Comparison of ENCODE assay signal across 29 cellular contexts in genomic region chr1:21834666-21835065, GRCh38. TPM values are rescaled to one million over a fixed set of nuclear protein-coding genes. Genes with fewer than 3 reads are reported as not detected.
DNase-seq lines count a peak whose midpoint lies in the region; ATAC-seq and TF ChIP-seq lines count a peak whose summit lies in the region.
"Had no signal": no experiment of that assay in that cellular context is flagged by ENCODE, and none has a peak within 500 bp of the region (broad histone marks: within the 10 kb centered on the region; RNA-seq: fewer than 3 reads in every experiment).

No MANE protein-coding gene starts in this region.

- H3K4me1 ChIP-seq in neuronal stem cell (ENCODE audit: control insufficient read depth in 2 of 2, insufficient read depth in 1 of 2, low read depth in 1 of 2, low read length in 2 of 2) (no peaks in the 10 kb centered on the region), mucosa of descending colon (ENCODE audit: low read depth) (no peaks in the 10 kb centered on the region)
- H3K4me1 ChIP-seq: BE2C, BLaER1 had no signal

- H3K9me3 Mint-ChIP-seq in HFFc6 (peaks cover 6% of the 10 kb centered on the region), WTC11 (peaks cover 19% of the 10 kb centered on the region), endothelial cell (ENCODE audit: unreplicated experiment) (no peaks in the 10 kb centered on the region)
- peaks cover 3% of the 10 kb centered on the region for H3K9me3 Mint-ChIP-seq in stimulated activated effector memory CD8-positive, alpha-beta T cell treated with anti-CD3 and anti-CD28 coated beads, Interleukin-12 subunit alpha, Interleukin-12 subunit beta, amount 100 ng/mL, for 72 hours

- no peak overlapping the region for H2BK5ac ChIP-seq in neuronal stem cell (ENCODE audit: low read length)

- ATAC-seq in WTC11 (no peak), GM18502 (IDR thresholded peaks at IDR 0.05; ENCODE audit: poor library complexity, unreplicated experiment) (no peak), mucosa of descending colon (no peak)
- ATAC-seq in stimulated activated effector memory CD8-positive, alpha-beta T cell treated with anti-CD3 and anti-CD28 coated beads, Interleukin-12 subunit alpha, Interleukin-12 subunit beta, amount 100 ng/mL, for 72 hours = no peak
- ATAC-seq: GM12878 had no signal

- no peak overlapping the region for H2AK5ac ChIP-seq in neuronal stem cell (ENCODE audit: low read depth, low read length)

- H3K9me3 ChIP-seq in neuronal stem cell (replicated peaks in 1 of 2; ENCODE audit: control insufficient read depth in 2 of 2, insufficient read depth in 1 of 2, low read depth in 1 of 2, low read length in 2 of 2) = peaks cover 21 to 24% of the 10 kb centered on the region in 2 donors
- peaks cover 7% of the 10 kb centered on the region for H3K9me3 ChIP-seq in mucosa of descending colon
- H3K9me3 ChIP-seq: BE2C had no signal

- no peak overlapping the region for H3K4me2 ChIP-seq in neuronal stem cell (ENCODE audit: insufficient read depth, low read length, poor library complexity, severe bottlenecking)
- H3K4me2 ChIP-seq: BLaER1 had no signal

- H3K36me3 ChIP-seq in neuronal stem cell (replicated peaks in 1 of 2; ENCODE audit: control insufficient read depth in 2 of 2, insufficient read depth in 2 of 2, low read length in 2 of 2) = peaks cover 65 to 88% of the 10 kb centered on the region in 2 donors
- peaks cover 21% of the 10 kb centered on the region for H3K36me3 ChIP-seq in mucosa of descending colon (ENCODE audit: low read depth)
- H3K36me3 ChIP-seq: BE2C had no signal

- peaks cover 2% of the 10 kb centered on the region for H3K79me1 ChIP-seq in neuronal stem cell (ENCODE audit: low read depth, low read length)

- no peak overlapping the region for H2BK12ac ChIP-seq in neuronal stem cell (ENCODE audit: low read length)

- no peak overlapping the region for H3K14ac ChIP-seq in neuronal stem cell (ENCODE audit: low read length)

- no peaks in the 10 kb centered on the region for H3K27me3 ChIP-seq in neuronal stem cell (ENCODE audit: control insufficient read depth in 3 of 3, insufficient read depth in 3 of 3, low read depth in 1 of 3, low read length in 3 of 3)
- H3K27me3 ChIP-seq: BE2C, BLaER1 had no signal

- no CpG with 5 or more reads among the region's 16 CpGs for WGBS in neuronal stem cell (ENCODE audit: extremely low coverage in 2 of 2, insufficient read length in 2 of 2, insufficient replicate concordance in 1 of 2), 2 donors

- no peak for TF ChIP-seq CTCF in HFFc6 (IDR thresholded peaks at IDR 0.05)
- TF ChIP-seq CTCF in WTC11 (IDR thresholded peaks at IDR 0.05) = no peak
- no peak for TF ChIP-seq CTCF in endothelial cell (IDR thresholded peaks at IDR 0.05; ENCODE audit: unreplicated experiment)
- TF ChIP-seq CTCF in mucosa of descending colon (IDR thresholded peaks at IDR 0.05) = no peak

- no peak overlapping the region for H3K27ac ChIP-seq in neuronal stem cell (replicated peaks; ENCODE audit: low read length)
- H3K27ac ChIP-seq: BLaER1 had no signal

- H3K4me3 Mint-ChIP-seq in HFFc6 (no peak overlapping the region; the same call in 1 of the 2 replicates), WTC11 (no peak overlapping the region), endothelial cell (ENCODE audit: unreplicated experiment) (peak overlapping the region; percentile 87)
- no peak overlapping the region for H3K4me3 Mint-ChIP-seq in stimulated activated effector memory CD8-positive, alpha-beta T cell treated with anti-CD3 and anti-CD28 coated beads, Interleukin-12 subunit alpha, Interleukin-12 subunit beta, amount 100 ng/mL, for 72 hours
- H3K4me3 Mint-ChIP-seq: CD14-positive monocyte; CD4-positive, alpha-beta memory T cell; CD4-positive, CD25-positive, alpha-beta regulatory T cell; CD8-positive, alpha-beta memory T cell had no signal

- DNase-seq in HFFc6 (no peak), WTC11 (ENCODE audit: low spot score) (no peak), endothelial cell (ENCODE audit: low spot score) (no peak), neuronal stem cell (ENCODE audit: low spot score) (no peak), NCI-H1417 treated with DMSO at 0.1 percent for 48 hours (lab: John Stamatoyannopoulos, UW) (no peak), mucosa of descending colon (no peak)
- DNase-seq in stimulated activated effector memory CD8-positive, alpha-beta T cell treated with anti-CD3 and anti-CD28 coated beads, Interleukin-12 subunit alpha, Interleukin-12 subunit beta, amount 100 ng/mL, for 72 hours (ENCODE audit: low spot score in 2 of 2) = no peak
- DNase-seq: 8988T; ACHN; BE2C; C1 segment of cervical spinal cord; CD4-positive, alpha-beta memory T cell; CD8-positive, alpha-beta memory T cell; COR-L47; DMS 273 treated with DMSO at 0.1 percent for 48 hours; DMS153; DMS53; DMS79; DND-41; EL; GDM1 had no signal

- peak overlapping the region in 1 of 2 donors; percentile 33 for H3K4me3 ChIP-seq in neuronal stem cell (ENCODE audit: low read length in 2 of 2)
- no peak overlapping the region for H3K4me3 ChIP-seq in mucosa of descending colon
- H3K4me3 ChIP-seq: BLaER1, GM12878 had no signal

- no peak overlapping the region for H4K91ac ChIP-seq in neuronal stem cell (ENCODE audit: low read depth, low read length, poor library complexity)

- no peak overlapping the region for H4K8ac ChIP-seq in neuronal stem cell (ENCODE audit: low read depth, low read length)

- H2BK15ac ChIP-seq in neuronal stem cell (ENCODE audit: low read length) = no peak overlapping the region

- H3K9ac ChIP-seq in neuronal stem cell (ENCODE audit: low read depth, low read length, poor library complexity) = peak overlapping the region; percentile 47
- H3K9ac ChIP-seq: BLaER1 had no signal

- H3K27me3 Mint-ChIP-seq in HFFc6 (ENCODE audit: insufficient read depth) (peaks cover 21% of the 10 kb centered on the region), WTC11 (ENCODE audit: low read depth) (no peaks in the 10 kb centered on the region), endothelial cell (ENCODE audit: unreplicated experiment) (peaks cover 27% of the 10 kb centered on the region)
- H3K27me3 Mint-ChIP-seq: CD4-positive, alpha-beta memory T cell; CD4-positive, CD25-positive, alpha-beta regulatory T cell had no signal

- H3K4ac ChIP-seq in neuronal stem cell (ENCODE audit: low read length) = no peak overlapping the region

- no peak overlapping the region for H3K18ac ChIP-seq in neuronal stem cell (ENCODE audit: low read length)

- intact Hi-C loops in mucosa of descending colon (cut with DNase I, micrococcal nuclease) = no loop called here

- H2BK120ac ChIP-seq in neuronal stem cell (ENCODE audit: low read depth, low read length) = no peak overlapping the region

- CTCF ChIA-PET in WTC11 (lab: Charles Lee) = no interaction called here

- no peaks in the 10 kb centered on the region for H3K4me1 Mint-ChIP-seq in HFFc6 (ENCODE audit: low read depth)
- no peaks in the 10 kb centered on the region for H3K4me1 Mint-ChIP-seq in WTC11
- H3K4me1 Mint-ChIP-seq in endothelial cell (ENCODE audit: unreplicated experiment) = no peaks in the 10 kb centered on the region
- no peaks in the 10 kb centered on the region for H3K4me1 Mint-ChIP-seq in stimulated activated effector memory CD8-positive, alpha-beta T cell treated with anti-CD3 and anti-CD28 coated beads, Interleukin-12 subunit alpha, Interleukin-12 subunit beta, amount 100 ng/mL, for 72 hours
- H3K4me1 Mint-ChIP-seq: CD14-positive monocyte; CD4-positive, alpha-beta memory T cell; CD4-positive, CD25-positive, alpha-beta regulatory T cell; CD8-positive, alpha-beta memory T cell had no signal

- peak overlapping the region; percentile 6; the same call in 1 of the 2 replicates for H3K27ac Mint-ChIP-seq in HFFc6
- H3K27ac Mint-ChIP-seq in WTC11 = 0 out of 2 replicates have a peak overlapping the region, but pooled peaks have one; percentile 7
- H3K27ac Mint-ChIP-seq in endothelial cell (ENCODE audit: unreplicated experiment) = peak overlapping the region; percentile 67
- H3K27ac Mint-ChIP-seq in stimulated activated effector memory CD8-positive, alpha-beta T cell treated with anti-CD3 and anti-CD28 coated beads, Interleukin-12 subunit alpha, Interleukin-12 subunit beta, amount 100 ng/mL, for 72 hours = no peak overlapping the region
- H3K27ac Mint-ChIP-seq: CD14-positive monocyte; CD8-positive, alpha-beta memory T cell had no signal

- H3K36me3 Mint-ChIP-seq in HFFc6 (ENCODE audit: low read depth) (peaks cover 36% of the 10 kb centered on the region), WTC11 (peaks cover 60% of the 10 kb centered on the region), endothelial cell (ENCODE audit: low read depth, unreplicated experiment) (peaks cover 54% of the 10 kb centered on the region)
- H3K36me3 Mint-ChIP-seq in stimulated activated effector memory CD8-positive, alpha-beta T cell treated with anti-CD3 and anti-CD28 coated beads, Interleukin-12 subunit alpha, Interleukin-12 subunit beta, amount 100 ng/mL, for 72 hours = peaks cover 5% of the 10 kb centered on the region

- POLR2A ChIA-PET in WTC11 (lab: Charles Lee) = no interaction called here

- no peak overlapping the region for H2AFZ ChIP-seq in neuronal stem cell (ENCODE audit: low read length)

- no peak overlapping the region for H3K23ac ChIP-seq in neuronal stem cell (ENCODE audit: low read depth, low read length, poor library complexity)

TF ChIP-seq in WTC11, 78 proteins besides CTCF, POLR2A, EP300 and RAD21 (continues in another document):
- TF ChIP-seq JAZF1 (CRISPR knock-in tag; IDR thresholded peaks at IDR 0.05) (no peak), ZSCAN18 (CRISPR knock-in tag; IDR thresholded peaks at IDR 0.05) (no peak)

RNA-seq across cellular contexts. Expression of gene LDLRAD2, which starts 22.6 kb away (rescaled TPM):
- total RNA-seq in HFFc6 (2021; fragmentation: NEBNext Ultra II Directional; extraction: Animal tissue kit (Norgen Biotek cat#: 25700)) = under 1 TPM in 1 of 6 experiments, not detected in 5; 0.14 TPM
- total RNA-seq in WTC11 (2021) (0.63 to 1.3 TPM (median 0.85 TPM) in 3 replicates), endothelial cell (ENCODE audit: unreplicated experiment) (1.3 TPM), mucosa of descending colon (under 1 TPM; 0.09 to 0.27 (median 0.19) TPM)
- polyA plus RNA-seq in neuronal stem cell (2013, experiment 1 of 2) = 0.28 TPM
- 0.28 TPM for polyA plus RNA-seq in neuronal stem cell (2013, experiment 2 of 2)
- total RNA-seq: A673; CD4-positive, alpha-beta memory T cell; CD8-positive, alpha-beta memory T cell; Daoy; G401 had no signal
- polyA plus RNA-seq: CD14-positive monocyte; CD4-positive, alpha-beta memory T cell; CD4-positive, CD25-positive, alpha-beta regulatory T cell; CD8-positive, alpha-beta memory T cell had no signal

RNA-seq across cellular contexts. Expression of gene USP48, which starts 51.7 kb away (rescaled TPM):
- total RNA-seq in HFFc6 (2021; fragmentation: NEBNext Ultra II Directional; extraction: Animal tissue kit (Norgen Biotek cat#: 25700)) = 10 to 100 TPM; 45.0 to 54.2 (median 51.1) TPM
- 72.1 to 86.9 TPM (median 79.2 TPM) in 3 replicates for total RNA-seq in WTC11 (2021)
- 57.9 TPM for total RNA-seq in endothelial cell (ENCODE audit: unreplicated experiment)
- polyA plus RNA-seq in neuronal stem cell (2013, experiment 1 of 2) = 20.9 TPM
- polyA plus RNA-seq in neuronal stem cell (2013, experiment 2 of 2) = 21.8 TPM
- 10 to 100 TPM; 39.1 to 70.6 (median 52.2) TPM for total RNA-seq in mucosa of descending colon
